In genomic region chr2:203811491-203812221, GRCh38 we compare ENCODE assay signal across 8 cellular contexts. TPM values are rescaled to one million over a fixed set of nuclear protein-coding genes. Genes with fewer than 3 reads are reported as not detected.
DNase-seq lines count a peak whose midpoint lies in the region; ATAC-seq and TF ChIP-seq lines count a peak whose summit lies in the region.

No MANE protein-coding gene starts in this region.

- H4K20me1 ChIP-seq in hepatocyte (ENCODE audit: insufficient read depth, poor library complexity, severe bottlenecking), result no peaks in the 10 kb centered on the region

- intact Hi-C loops in activated naive CD4-positive, alpha-beta T cell treated with anti-CD3 and anti-CD28 coated beads for 36 hours (cut with micrococcal nuclease), result loop anchor here (1.0 to 10.0 kb wide), 9 partner anchors 8 to 1227 kb away; partner anchors contain the start of genes CD28, CTLA4 and NBEAL1

- CTCF ChIA-PET in activated naive CD4-positive, alpha-beta T cell treated with anti-CD3 and anti-CD28 coated beads for 36 hours (lab: Charles Lee), result interaction anchor here (0.7 to 5.3 kb wide), 13 partner anchors 8 to 327 kb away, joined by 3 to 54 read pairs (median 4); no protein-coding TSS in a partner anchor

- no peaks in the 10 kb centered on the region for H3K9me2 ChIP-seq in hepatocyte (replicated peaks; ENCODE audit: insufficient read depth)

- ATAC-seq in HG03039 (IDR thresholded peaks at IDR 0.05; ENCODE audit: unreplicated experiment) (peak; percentile 67), HG02938 (IDR thresholded peaks at IDR 0.05; ENCODE audit: unreplicated experiment) (no peak)

- H3K4me3 ChIP-seq in hepatocyte, result no peak overlapping the region

- peak overlapping the region; percentile 56 for H3K27ac ChIP-seq in hepatocyte

- peaks cover 13% of the 10 kb centered on the region for H3K4me1 ChIP-seq in hepatocyte (ENCODE audit: insufficient read depth)

- in situ Hi-C loops in SK-MEL-5 (cut with HindIII; ENCODE audit: low pct_unique_long_range_greater_than_20kb, low sequenced_read_pairs), result no loop called here

- DNase-seq in DMS53 (lab: John Stamatoyannopoulos, UW) (peak; percentile 93), SK-MEL-5 (ENCODE audit: low read depth, low spot score) (peak; percentile 8), hepatocyte (ENCODE audit: low spot score) (peak; percentile 61), NCI-H187 treated with DMSO at 0.1 percent for 48 hours (lab: John Stamatoyannopoulos, UW) (no peak)
- DNase-seq in activated naive CD4-positive, alpha-beta T cell treated with anti-CD3 and anti-CD28 coated beads for 36 hours, result peak; percentile 87
- peak; percentile 56 to 80 for DNase-seq in stimulated activated CD4-positive, alpha-beta T cell treated with anti-CD3 and anti-CD28 coated beads, Interleukin-4, amount 100 ng/mL, for 4 hours

- 76% methylated on average over 9 of the region's 9 CpGs for WGBS in hepatocyte (ENCODE audit: low lambda C conversion rate, missing lambda C conversion rate)

- no peak overlapping the region for H3K4me3 Mint-ChIP-seq in activated naive CD4-positive, alpha-beta T cell treated with anti-CD3 and anti-CD28 coated beads for 36 hours

- no peaks in the 10 kb centered on the region for H3K9me3 Mint-ChIP-seq in activated naive CD4-positive, alpha-beta T cell treated with anti-CD3 and anti-CD28 coated beads for 36 hours

- peaks cover 78% of the 10 kb centered on the region for H3K4me1 Mint-ChIP-seq in activated naive CD4-positive, alpha-beta T cell treated with anti-CD3 and anti-CD28 coated beads for 36 hours (ENCODE audit: low read depth)

- no peaks in the 10 kb centered on the region for H3K79me2 ChIP-seq in hepatocyte

- TF ChIP-seq CTCF in hepatocyte (IDR thresholded peaks at IDR 0.05; ENCODE audit: poor library complexity), result no peak

- H3K36me3 ChIP-seq in hepatocyte (replicated peaks; ENCODE audit: insufficient read depth, low read depth), result no peaks in the 10 kb centered on the region

- H3K9me3 ChIP-seq in hepatocyte (ENCODE audit: low read depth), result no peaks in the 10 kb centered on the region

- no peaks in the 10 kb centered on the region for H3K36me3 Mint-ChIP-seq in activated naive CD4-positive, alpha-beta T cell treated with anti-CD3 and anti-CD28 coated beads for 36 hours (ENCODE audit: low read depth)

- no peak overlapping the region for H3K4me2 ChIP-seq in hepatocyte

- no peaks in the 10 kb centered on the region for H3K27me3 Mint-ChIP-seq in activated naive CD4-positive, alpha-beta T cell treated with anti-CD3 and anti-CD28 coated beads for 36 hours (ENCODE audit: low read depth)

- H3K27me3 ChIP-seq in hepatocyte, result no peaks in the 10 kb centered on the region

- no peak overlapping the region for H2AFZ ChIP-seq in hepatocyte

- peak overlapping the region; percentile 70 for H3K27ac Mint-ChIP-seq in activated naive CD4-positive, alpha-beta T cell treated with anti-CD3 and anti-CD28 coated beads for 36 hours

RNA-seq across cellular contexts. Expression of gene CTLA4, which starts 55.9 kb away (rescaled TPM):
- total RNA-seq in SK-MEL-5 (2014; rRNA removed; shearing (Covaris generic)), result 1.8 and 4.1 TPM in 2 replicates
- 5.0 and 12.1 TPM in 2 replicates for polyA plus RNA-seq in SK-MEL-5 (2015; cell fraction: cytosol; rRNA removed)
- 3.6 and 11.5 TPM in 2 replicates for polyA plus RNA-seq in SK-MEL-5 (2015; cell fraction: nucleus; rRNA removed)
- 10 to 100 TPM; 65.2 to 69.7 TPM for total RNA-seq in activated naive CD4-positive, alpha-beta T cell treated with anti-CD3 and anti-CD28 coated beads for 36 hours
- not detected in 2 replicates for total RNA-seq in hepatocyte
- not detected in 2 replicates for polyA plus RNA-seq in hepatocyte

Comparison
In these comparisons a context has a peak if more than half of its experiments do, and no peak if none do; other contexts are left out.
1. RNA of gene CTLA4, which starts 55.9 kb away (total RNA-seq): 65.2 to 69.7 TPM in activated naive CD4-positive, alpha-beta T cell treated with anti-CD3 and anti-CD28 coated beads for 36 hours; 1.8 to 4.1 TPM in SK-MEL-5 and not detected in hepatocyte; every median in the first group is over 10 times any median in the second.